ENCODE assay signal across 8 cellular contexts in genomic region chr15:60479361-60479684, GRCh38. TPM values are rescaled to one million over a fixed set of nuclear protein-coding genes. Genes with fewer than 3 reads are reported as not detected.
DNase-seq lines count a peak whose midpoint lies in the region; ATAC-seq and TF ChIP-seq lines count a peak whose summit lies in the region.

No MANE protein-coding gene starts in this region.

- TF ChIP-seq POLR2A in gastroesophageal sphincter (IDR thresholded peaks at IDR 0.05), result no peak

- H3K27me3 ChIP-seq in SU-DHL-6 (ENCODE audit: low read length), result no peaks in the 10 kb centered on the region
- H3K27me3 ChIP-seq in gastroesophageal sphincter, result no peaks in the 10 kb centered on the region

- H3K36me3 Mint-ChIP-seq in T-helper 2 cell treated with Interferon-gamma antibody and Interleukin-4, amounts not matched to agents 5 μg/mL and 100 μg/mL, for 36 hours (ENCODE audit: low read depth), result peaks cover 20% of the 10 kb centered on the region

- peak overlapping the region; percentile 89 for H3K9ac ChIP-seq in SU-DHL-6 (ENCODE audit: low read length)

- 9 to 22% methylated on average over 4 to 5 of the region's 5 CpGs for WGBS in gastroesophageal sphincter (ENCODE audit: low coverage in 1 of 2), 2 donors

- peaks cover 5 to 44% (median 21%) of the 10 kb centered on the region in 3 donors for H3K4me1 ChIP-seq in gastroesophageal sphincter

- H3K4me2 ChIP-seq in SU-DHL-6 (ENCODE audit: low read depth, low read length, poor library complexity, severe bottlenecking), result peak overlapping the region; percentile 82

- TF ChIP-seq CTCF in SU-DHL-6 (IDR thresholded peaks at IDR 0.05; ENCODE audit: insufficient read depth, low read length, poor library complexity, severe bottlenecking), result no peak
- no peak for TF ChIP-seq CTCF in gastroesophageal sphincter (IDR thresholded peaks at IDR 0.05)

- peaks cover 49% of the 10 kb centered on the region for H3K4me1 Mint-ChIP-seq in T-helper 2 cell treated with Interferon-gamma antibody and Interleukin-4, amounts not matched to agents 5 μg/mL and 100 μg/mL, for 36 hours (ENCODE audit: low read depth)

- H2AFZ ChIP-seq in SU-DHL-6 (ENCODE audit: low read depth, low read length, severe bottlenecking), result peak overlapping the region; percentile 94

- H3K27ac ChIP-seq in SU-DHL-6 (ENCODE audit: low read depth, low read length), result no peak overlapping the region
- peak overlapping the region; percentile 74 to 97 (median 95) for H3K27ac ChIP-seq in gastroesophageal sphincter

- no peaks in the 10 kb centered on the region for H3K9me3 Mint-ChIP-seq in T-helper 2 cell treated with Interferon-gamma antibody and Interleukin-4, amounts not matched to agents 5 μg/mL and 100 μg/mL, for 36 hours

- H3K9me2 ChIP-seq in SU-DHL-6 (replicated peaks; ENCODE audit: insufficient read depth, low read length), result no peaks in the 10 kb centered on the region

- H3K4me3 ChIP-seq in SU-DHL-6 (ENCODE audit: insufficient read depth, low read length, poor library complexity, severe bottlenecking), result peak overlapping the region; percentile 88
- peak overlapping the region; percentile 50 to 80 for H3K4me3 ChIP-seq in gastroesophageal sphincter
- peak overlapping the region; percentile 65 for H3K4me3 ChIP-seq in skeletal muscle cell (ENCODE audit: low read depth, low read length)

- H3K9me3 ChIP-seq in SU-DHL-6 (ENCODE audit: insufficient read depth, low read length), result no peaks in the 10 kb centered on the region
- no peaks in the 10 kb centered on the region for H3K9me3 ChIP-seq in gastroesophageal sphincter

- H3K27me3 Mint-ChIP-seq in T-helper 2 cell treated with Interferon-gamma antibody and Interleukin-4, amounts not matched to agents 5 μg/mL and 100 μg/mL, for 36 hours (ENCODE audit: low read depth), result no peaks in the 10 kb centered on the region

- no peaks in the 10 kb centered on the region; the same call in 1 of the 2 replicates for H3F3A ChIP-seq in SU-DHL-6 (ENCODE audit: insufficient read depth)

- peak overlapping the region; percentile 94 for H3K4me3 Mint-ChIP-seq in T-helper 2 cell treated with Interferon-gamma antibody and Interleukin-4, amounts not matched to agents 5 μg/mL and 100 μg/mL, for 36 hours

- DNase-seq in T-helper 2 cell treated with Interferon-gamma antibody and Interleukin-4, amounts not matched to agents 5 μg/mL and 100 μg/mL, for 36 hours (ENCODE audit: low spot score), result no peak
- DNase-seq in T-helper 2 cell (no peak), skeletal muscle cell (ENCODE audit: low read depth) (no peak), 8988T (no peak), RPMI8226 (no peak)

- H4K20me1 ChIP-seq in SU-DHL-6 (ENCODE audit: low read depth, low read length), result no peaks in the 10 kb centered on the region

- peaks cover 19% of the 10 kb centered on the region for H3K36me3 ChIP-seq in SU-DHL-6 (ENCODE audit: low read length)
- H3K36me3 ChIP-seq in gastroesophageal sphincter, result peaks cover 0 to 11% of the 10 kb centered on the region in 2 donors

- H3K27ac Mint-ChIP-seq in T-helper 2 cell treated with Interferon-gamma antibody and Interleukin-4, amounts not matched to agents 5 μg/mL and 100 μg/mL, for 36 hours, result peak overlapping the region; percentile 99

- no peak for TF ChIP-seq EP300 in gastroesophageal sphincter (IDR thresholded peaks at IDR 0.05)

- ATAC-seq in gastroesophageal sphincter (no peak), HG03521 (IDR thresholded peaks at IDR 0.05; ENCODE audit: unreplicated experiment) (no peak)

- H3K79me2 ChIP-seq in SU-DHL-6 (ENCODE audit: insufficient read depth, low read length), result peaks cover 36% of the 10 kb centered on the region

RNA-seq across cellular contexts. Expression of gene ICE2, which starts 0.4 kb away (rescaled TPM):
- 10 to 100 TPM; 14.6 to 34.9 (median 23.8) TPM for total RNA-seq in gastroesophageal sphincter
